ENCODE assay signal across 1 cellular context in the genomic region with DNA sequence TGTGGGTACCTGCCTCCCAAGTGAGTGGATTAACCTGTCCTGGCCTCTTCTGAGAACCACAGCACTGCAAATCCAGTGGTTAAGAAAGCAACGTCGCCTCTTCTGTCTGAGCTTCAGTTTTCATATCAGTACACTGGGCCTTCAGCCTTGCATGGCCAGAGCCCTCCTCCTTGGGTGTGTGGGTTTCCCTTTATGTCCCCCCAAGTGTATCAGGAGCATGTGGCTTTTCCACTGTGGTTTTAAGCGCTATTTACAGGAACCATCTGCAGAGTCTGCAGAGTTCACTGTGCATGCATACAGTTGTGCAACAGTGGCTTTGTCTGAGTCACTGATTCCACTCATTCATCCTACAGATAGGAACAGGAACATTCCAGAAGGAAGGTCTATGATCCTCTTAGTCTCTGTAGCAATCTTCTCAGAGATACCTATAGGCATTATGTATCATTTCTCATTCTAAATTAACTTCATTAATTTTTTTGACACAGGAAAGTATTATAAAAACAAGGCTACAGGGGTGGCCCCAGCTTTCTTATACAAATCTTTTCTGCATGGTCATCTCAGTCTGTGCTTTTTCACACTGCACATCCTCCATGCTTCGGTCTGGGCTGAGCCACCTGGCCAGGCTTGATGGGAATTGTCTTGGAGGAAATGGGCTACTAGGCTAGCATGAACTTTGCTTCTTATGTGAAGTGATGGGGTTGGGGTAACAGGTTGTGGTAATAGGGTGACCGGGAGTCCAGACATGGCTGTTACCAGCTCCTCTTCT.
A peak's percentile ranks its signal among the peaks of the same experiment; 100 is the strongest.
TF ChIP-seq lines count a peak whose summit lies in the region.

No MANE protein-coding gene starts in this region.

TF ChIP-seq in HepG2, 621 proteins besides CTCF, POLR2A, EP300 and RAD21 (continued from another document):
- TF ChIP-seq SOX6 (IDR thresholded peaks at IDR 0.05) (no peak), SOX6 (CRISPR knock-in tag; IDR thresholded peaks at IDR 0.05) (peak; percentile 80), GATAD2A (CRISPR knock-in tag; IDR thresholded peaks at IDR 0.05) (peak; percentile 95), ZNF552 (CRISPR knock-in tag; IDR thresholded peaks at IDR 0.05; ENCODE audit: borderline replicate concordance) (no peak), ZFP37 (CRISPR knock-in tag; IDR thresholded peaks at IDR 0.05; ENCODE audit: borderline replicate concordance) (0 out of 2 replicates have a peak, but pooled peaks have one; percentile 60), RNF2 (conservative IDR thresholded peaks at IDR 0.05; ENCODE audit: low read depth) (0 out of 2 replicates have a peak, but pooled peaks have one; percentile 56), ZNF337 (CRISPR knock-in tag; IDR thresholded peaks at IDR 0.05; ENCODE audit: borderline replicate concordance, low read depth) (peak; percentile 53; the same call in 1 of the 2 replicates), TRIM24 (CRISPR knock-in tag; IDR thresholded peaks at IDR 0.05) (peak; percentile 82), SYNCRIP (IDR thresholded peaks at IDR 0.05; ENCODE audit: insufficient read depth, low read depth, low read length) (no peak), ZBTB7B (CRISPR knock-in tag; IDR thresholded peaks at IDR 0.05) (0 out of 2 replicates have a peak, but pooled peaks have one; percentile 35), CBX2 (IDR thresholded peaks at IDR 0.05; ENCODE audit: low read depth, low read length) (no peak), CBX2 (CRISPR knock-in tag; IDR thresholded peaks at IDR 0.05; ENCODE audit: low read depth) (no peak)
- TF ChIP-seq, protein P1, sequence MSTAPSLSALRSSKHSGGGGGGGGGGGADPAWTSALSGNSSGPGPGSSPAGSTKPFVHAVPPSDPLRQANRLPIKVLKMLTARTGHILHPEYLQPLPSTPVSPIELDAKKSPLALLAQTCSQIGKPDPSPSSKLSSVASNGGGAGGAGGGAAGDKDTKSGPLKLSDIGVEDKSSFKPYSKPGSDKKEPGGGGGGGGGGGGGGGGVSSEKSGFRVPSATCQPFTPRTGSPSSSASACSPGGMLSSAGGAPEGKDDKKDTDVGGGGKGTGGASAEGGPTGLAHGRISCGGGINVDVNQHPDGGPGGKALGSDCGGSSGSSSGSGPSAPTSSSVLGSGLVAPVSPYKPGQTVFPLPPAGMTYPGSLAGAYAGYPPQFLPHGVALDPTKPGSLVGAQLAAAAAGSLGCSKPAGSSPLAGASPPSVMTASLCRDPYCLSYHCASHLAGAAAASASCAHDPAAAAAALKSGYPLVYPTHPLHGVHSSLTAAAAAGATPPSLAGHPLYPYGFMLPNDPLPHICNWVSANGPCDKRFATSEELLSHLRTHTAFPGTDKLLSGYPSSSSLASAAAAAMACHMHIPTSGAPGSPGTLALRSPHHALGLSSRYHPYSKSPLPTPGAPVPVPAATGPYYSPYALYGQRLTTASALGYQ (CRISPR knock-in tag; IDR thresholded peaks at IDR 0.05): 0 out of 2 replicates have a peak, but pooled peaks have one; percentile 30
- TF ChIP-seq, protein P2, sequence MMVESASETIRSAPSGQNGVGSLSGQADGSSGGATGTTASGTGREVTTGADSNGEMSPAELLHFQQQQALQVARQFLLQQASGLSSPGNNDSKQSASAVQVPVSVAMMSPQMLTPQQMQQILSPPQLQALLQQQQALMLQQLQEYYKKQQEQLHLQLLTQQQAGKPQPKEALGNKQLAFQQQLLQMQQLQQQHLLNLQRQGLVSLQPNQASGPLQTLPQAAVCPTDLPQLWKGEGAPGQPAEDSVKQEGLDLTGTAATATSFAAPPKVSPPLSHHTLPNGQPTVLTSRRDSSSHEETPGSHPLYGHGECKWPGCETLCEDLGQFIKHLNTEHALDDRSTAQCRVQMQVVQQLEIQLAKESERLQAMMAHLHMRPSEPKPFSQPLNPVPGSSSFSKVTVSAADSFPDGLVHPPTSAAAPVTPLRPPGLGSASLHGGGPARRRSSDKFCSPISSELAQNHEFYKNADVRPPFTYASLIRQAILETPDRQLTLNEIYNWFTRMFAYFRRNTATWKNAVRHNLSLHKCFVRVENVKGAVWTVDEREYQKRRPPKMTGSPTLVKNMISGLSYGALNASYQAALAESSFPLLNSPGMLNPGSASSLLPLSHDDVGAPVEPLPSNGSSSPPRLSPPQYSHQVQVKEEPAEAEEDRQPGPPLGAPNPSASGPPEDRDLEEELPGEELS (CRISPR knock-in tag; IDR thresholded peaks at IDR 0.05): peak; percentile 66
- TF ChIP-seq, protein P3, sequence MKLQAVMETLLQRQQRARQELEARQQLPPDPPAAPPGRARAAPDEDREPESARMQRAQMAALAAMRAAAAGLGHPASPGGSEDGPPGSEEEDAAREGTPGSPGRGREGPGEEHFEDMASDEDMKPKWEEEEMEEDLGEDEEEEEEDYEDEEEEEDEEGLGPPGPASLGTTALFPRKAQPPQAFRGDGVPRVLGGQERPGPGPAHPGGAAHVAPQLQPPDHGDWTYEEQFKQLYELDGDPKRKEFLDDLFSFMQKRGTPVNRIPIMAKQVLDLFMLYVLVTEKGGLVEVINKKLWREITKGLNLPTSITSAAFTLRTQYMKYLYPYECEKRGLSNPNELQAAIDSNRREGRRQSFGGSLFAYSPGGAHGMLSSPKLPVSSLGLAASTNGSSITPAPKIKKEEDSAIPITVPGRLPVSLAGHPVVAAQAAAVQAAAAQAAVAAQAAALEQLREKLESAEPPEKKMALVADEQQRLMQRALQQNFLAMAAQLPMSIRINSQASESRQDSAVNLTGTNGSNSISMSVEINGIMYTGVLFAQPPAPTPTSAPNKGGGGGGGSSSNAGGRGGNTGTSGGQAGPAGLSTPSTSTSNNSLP (IDR thresholded peaks at IDR 0.05; ENCODE audit: low read depth, low read length): peak; percentile 53; the same call in 1 of the 2 replicates
